1 cellular context compared by ENCODE assay signal in the genomic region with DNA sequence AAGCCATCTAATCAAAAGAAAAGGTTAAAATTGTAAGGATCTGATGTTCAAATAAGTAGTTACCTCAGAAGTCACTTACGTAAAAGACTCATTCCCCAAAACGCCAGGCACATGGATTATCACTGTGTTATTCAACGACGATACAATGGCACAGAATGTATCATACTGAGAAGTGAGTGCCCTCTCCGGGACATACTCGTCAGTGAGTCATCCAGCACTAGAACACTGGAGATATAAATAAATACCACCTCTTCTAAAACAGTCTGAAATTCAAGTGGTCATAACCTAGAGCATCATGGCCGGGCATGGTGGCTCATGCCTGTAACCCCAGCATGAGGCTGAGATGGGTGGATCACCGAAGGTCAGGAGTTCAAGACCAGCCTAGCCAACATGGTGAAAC.
TF ChIP-seq lines count a peak whose summit lies in the region.

No MANE protein-coding gene starts in this region.

TF ChIP-seq in HCT116, 20 proteins besides CTCF, POLR2A, EP300 and RAD21 (continued from another document):
- TF ChIP-seq, protein P1, sequence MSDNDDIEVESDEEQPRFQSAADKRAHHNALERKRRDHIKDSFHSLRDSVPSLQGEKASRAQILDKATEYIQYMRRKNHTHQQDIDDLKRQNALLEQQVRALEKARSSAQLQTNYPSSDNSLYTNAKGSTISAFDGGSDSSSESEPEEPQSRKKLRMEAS (IDR thresholded peaks at IDR 0.05): no peak
- no peak for TF ChIP-seq SIN3A (IDR thresholded peaks at IDR 0.05; ENCODE audit: low read depth)
- TF ChIP-seq FOSL1 (IDR thresholded peaks at IDR 0.05; ENCODE audit: low read depth): peak; percentile 21; the same call in 1 of the 2 replicates
- 0 out of 2 replicates have a peak, but pooled peaks have one; percentile 28 for TF ChIP-seq JUND (IDR thresholded peaks at IDR 0.05)
- no peak for TF ChIP-seq CBX3 (IDR thresholded peaks at IDR 0.05; ENCODE audit: low read depth)
- TF ChIP-seq, protein P2, sequence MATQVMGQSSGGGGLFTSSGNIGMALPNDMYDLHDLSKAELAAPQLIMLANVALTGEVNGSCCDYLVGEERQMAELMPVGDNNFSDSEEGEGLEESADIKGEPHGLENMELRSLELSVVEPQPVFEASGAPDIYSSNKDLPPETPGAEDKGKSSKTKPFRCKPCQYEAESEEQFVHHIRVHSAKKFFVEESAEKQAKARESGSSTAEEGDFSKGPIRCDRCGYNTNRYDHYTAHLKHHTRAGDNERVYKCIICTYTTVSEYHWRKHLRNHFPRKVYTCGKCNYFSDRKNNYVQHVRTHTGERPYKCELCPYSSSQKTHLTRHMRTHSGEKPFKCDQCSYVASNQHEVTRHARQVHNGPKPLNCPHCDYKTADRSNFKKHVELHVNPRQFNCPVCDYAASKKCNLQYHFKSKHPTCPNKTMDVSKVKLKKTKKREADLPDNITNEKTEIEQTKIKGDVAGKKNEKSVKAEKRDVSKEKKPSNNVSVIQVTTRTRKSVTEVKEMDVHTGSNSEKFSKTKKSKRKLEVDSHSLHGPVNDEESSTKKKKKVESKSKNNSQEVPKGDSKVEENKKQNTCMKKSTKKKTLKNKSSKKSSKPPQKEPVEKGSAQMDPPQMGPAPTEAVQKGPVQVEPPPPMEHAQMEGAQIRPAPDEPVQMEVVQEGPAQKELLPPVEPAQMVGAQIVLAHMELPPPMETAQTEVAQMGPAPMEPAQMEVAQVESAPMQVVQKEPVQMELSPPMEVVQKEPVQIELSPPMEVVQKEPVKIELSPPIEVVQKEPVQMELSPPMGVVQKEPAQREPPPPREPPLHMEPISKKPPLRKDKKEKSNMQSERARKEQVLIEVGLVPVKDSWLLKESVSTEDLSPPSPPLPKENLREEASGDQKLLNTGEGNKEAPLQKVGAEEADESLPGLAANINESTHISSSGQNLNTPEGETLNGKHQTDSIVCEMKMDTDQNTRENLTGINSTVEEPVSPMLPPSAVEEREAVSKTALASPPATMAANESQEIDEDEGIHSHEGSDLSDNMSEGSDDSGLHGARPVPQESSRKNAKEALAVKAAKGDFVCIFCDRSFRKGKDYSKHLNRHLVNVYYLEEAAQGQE (IDR thresholded peaks at IDR 0.05; ENCODE audit: low read depth): no peak
- TF ChIP-seq EGR1 (IDR thresholded peaks at IDR 0.05; ENCODE audit: low read depth): no peak
- TF ChIP-seq CEBPB (IDR thresholded peaks at IDR 0.05; ENCODE audit: low read depth): no peak
